Comparison of ENCODE assay signal across 21 cellular contexts in the genomic region with DNA sequence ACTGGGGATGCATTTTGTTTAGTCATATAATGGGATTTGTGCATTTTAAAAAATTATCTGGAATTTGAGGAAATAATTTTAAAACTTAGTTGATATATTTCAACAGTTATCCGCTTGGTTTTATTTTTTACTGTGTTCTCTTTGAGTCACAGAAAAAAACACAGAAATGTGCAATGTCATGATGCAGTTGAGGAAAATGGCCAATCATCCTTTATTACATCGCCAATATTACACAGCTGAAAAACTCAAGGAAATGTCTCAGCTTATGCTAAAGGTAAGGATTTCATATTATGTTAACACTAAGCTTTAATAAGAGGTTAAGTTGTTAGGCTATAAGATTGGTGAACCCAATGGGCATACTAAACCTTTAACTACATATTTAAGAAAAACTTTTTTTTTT.
"Had no signal": no experiment of that assay in that cellular context is flagged by ENCODE, and none has a peak within 500 bp of the region (broad histone marks: within the 10 kb centered on the region; RNA-seq: fewer than 3 reads in every experiment).

No MANE protein-coding gene starts in this region.

- DNase-seq: Karpas-422, KG1, MG63, NCI-H1092, NCI-H1105 treated with DMSO at 0.1 percent for 48 hours, NCI-H1417 treated with DMSO at 0.1 percent for 48 hours, NCI-H146, NCI-H1694 treated with DMSO at 0.1 percent for 48 hours, NCI-H1930, NCI-H2081, NCI-H2107, NCI-H2227 treated with DMSO at 0.1 percent for 48 hours, NCI-H524, NCI-H526 treated with DMSO at 0.1 percent for 48 hours, NCI-H748 treated with DMSO at 0.1 percent for 48 hours, Right ventricle myocardium superior, RPMI8226, SIG-M5 had no signal

- H3K27me3 ChIP-seq: MG63, SJSA1 had no signal

- H3K27ac ChIP-seq: SJSA1, SK-N-MC had no signal

- H3K4me1 ChIP-seq: SJSA1 had no signal

- H3K4me3 ChIP-seq: MG63, SJSA1, SK-N-MC had no signal

- FAIRE-seq: RCC 7860 had no signal

- H3K9me3 ChIP-seq: MG63, SJSA1 had no signal
